In the genomic region with DNA sequence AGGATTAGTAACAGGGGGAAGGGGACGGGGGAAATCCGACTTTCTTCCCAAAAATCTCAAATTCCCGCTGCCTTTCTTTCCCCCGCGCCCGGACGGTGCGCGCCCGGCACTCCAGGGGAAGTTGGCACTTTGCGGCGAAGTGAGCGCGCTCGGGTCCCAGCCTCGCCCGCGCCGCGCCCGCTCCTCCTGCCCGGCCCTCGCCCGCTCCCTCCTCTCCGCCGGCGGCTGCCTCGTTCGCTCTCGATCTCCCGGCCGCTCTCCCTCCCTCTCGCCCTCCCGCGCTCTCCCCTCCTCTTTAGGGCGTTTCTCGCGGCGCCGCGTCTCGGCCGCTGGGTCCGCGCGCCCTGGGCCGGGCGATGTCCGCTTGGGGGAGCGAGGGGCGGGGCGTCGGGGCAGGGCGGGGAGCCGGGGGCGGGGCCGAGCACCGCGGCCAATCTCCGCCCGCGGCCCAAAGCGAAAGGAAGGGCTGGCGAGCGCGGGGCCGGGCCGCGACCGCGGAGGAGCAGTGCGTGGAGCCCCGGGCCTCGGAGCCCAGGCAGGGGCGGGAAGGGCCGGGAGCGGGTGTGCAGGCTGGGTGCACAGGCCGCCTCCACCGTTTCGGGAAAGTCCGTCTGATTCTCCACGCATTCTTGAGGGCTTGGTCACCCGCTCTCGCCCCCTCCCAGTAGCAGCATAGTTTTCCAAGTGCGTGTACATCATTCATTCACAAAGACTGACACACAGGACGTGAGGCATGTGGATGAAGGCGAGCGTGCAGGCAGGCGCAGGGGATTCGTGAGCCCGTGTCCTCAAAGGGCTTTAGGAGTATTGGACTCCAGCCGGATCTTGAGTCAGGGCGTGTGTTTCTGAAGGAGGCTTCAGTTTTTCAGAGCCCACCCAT, we compare ENCODE assay signal across 1 cellular context.
TF ChIP-seq lines count a peak whose summit lies in the region.

No MANE protein-coding gene starts in this region.

TF ChIP-seq in HEK293, 187 proteins besides CTCF, POLR2A, EP300 and RAD21 (continued from another document):
- TF ChIP-seq, protein P1, sequence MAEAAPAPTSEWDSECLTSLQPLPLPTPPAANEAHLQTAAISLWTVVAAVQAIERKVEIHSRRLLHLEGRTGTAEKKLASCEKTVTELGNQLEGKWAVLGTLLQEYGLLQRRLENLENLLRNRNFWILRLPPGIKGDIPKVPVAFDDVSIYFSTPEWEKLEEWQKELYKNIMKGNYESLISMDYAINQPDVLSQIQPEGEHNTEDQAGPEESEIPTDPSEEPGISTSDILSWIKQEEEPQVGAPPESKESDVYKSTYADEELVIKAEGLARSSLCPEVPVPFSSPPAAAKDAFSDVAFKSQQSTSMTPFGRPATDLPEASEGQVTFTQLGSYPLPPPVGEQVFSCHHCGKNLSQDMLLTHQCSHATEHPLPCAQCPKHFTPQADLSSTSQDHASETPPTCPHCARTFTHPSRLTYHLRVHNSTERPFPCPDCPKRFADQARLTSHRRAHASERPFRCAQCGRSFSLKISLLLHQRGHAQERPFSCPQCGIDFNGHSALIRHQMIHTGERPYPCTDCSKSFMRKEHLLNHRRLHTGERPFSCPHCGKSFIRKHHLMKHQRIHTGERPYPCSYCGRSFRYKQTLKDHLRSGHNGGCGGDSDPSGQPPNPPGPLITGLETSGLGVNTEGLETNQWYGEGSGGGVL (tag by site-specific recombination; IDR thresholded peaks at IDR 0.05): peak; percentile 91
- TF ChIP-seq MEIS1 (CRISPR knock-in tag; IDR thresholded peaks at IDR 0.05; ENCODE audit: borderline replicate concordance): no peak
- peak; percentile 60; the same call in 1 of the 2 replicates for TF ChIP-seq ZEB2 (tag by site-specific recombination; IDR thresholded peaks at IDR 0.05)
- TF ChIP-seq, protein P2, sequence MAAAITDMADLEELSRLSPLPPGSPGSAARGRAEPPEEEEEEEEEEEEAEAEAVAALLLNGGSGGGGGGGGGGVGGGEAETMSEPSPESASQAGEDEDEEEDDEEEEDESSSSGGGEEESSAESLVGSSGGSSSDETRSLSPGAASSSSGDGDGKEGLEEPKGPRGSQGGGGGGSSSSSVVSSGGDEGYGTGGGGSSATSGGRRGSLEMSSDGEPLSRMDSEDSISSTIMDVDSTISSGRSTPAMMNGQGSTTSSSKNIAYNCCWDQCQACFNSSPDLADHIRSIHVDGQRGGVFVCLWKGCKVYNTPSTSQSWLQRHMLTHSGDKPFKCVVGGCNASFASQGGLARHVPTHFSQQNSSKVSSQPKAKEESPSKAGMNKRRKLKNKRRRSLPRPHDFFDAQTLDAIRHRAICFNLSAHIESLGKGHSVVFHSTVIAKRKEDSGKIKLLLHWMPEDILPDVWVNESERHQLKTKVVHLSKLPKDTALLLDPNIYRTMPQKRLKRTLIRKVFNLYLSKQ (tag by site-specific recombination; IDR thresholded peaks at IDR 0.05; ENCODE audit: borderline replicate concordance): no peak
- TF ChIP-seq GLIS1 (tag by site-specific recombination; IDR thresholded peaks at IDR 0.05): no peak; the same call in 1 of the 2 replicates
- TF ChIP-seq, protein P3, sequence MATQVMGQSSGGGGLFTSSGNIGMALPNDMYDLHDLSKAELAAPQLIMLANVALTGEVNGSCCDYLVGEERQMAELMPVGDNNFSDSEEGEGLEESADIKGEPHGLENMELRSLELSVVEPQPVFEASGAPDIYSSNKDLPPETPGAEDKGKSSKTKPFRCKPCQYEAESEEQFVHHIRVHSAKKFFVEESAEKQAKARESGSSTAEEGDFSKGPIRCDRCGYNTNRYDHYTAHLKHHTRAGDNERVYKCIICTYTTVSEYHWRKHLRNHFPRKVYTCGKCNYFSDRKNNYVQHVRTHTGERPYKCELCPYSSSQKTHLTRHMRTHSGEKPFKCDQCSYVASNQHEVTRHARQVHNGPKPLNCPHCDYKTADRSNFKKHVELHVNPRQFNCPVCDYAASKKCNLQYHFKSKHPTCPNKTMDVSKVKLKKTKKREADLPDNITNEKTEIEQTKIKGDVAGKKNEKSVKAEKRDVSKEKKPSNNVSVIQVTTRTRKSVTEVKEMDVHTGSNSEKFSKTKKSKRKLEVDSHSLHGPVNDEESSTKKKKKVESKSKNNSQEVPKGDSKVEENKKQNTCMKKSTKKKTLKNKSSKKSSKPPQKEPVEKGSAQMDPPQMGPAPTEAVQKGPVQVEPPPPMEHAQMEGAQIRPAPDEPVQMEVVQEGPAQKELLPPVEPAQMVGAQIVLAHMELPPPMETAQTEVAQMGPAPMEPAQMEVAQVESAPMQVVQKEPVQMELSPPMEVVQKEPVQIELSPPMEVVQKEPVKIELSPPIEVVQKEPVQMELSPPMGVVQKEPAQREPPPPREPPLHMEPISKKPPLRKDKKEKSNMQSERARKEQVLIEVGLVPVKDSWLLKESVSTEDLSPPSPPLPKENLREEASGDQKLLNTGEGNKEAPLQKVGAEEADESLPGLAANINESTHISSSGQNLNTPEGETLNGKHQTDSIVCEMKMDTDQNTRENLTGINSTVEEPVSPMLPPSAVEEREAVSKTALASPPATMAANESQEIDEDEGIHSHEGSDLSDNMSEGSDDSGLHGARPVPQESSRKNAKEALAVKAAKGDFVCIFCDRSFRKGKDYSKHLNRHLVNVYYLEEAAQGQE (tag by site-specific recombination; IDR thresholded peaks at IDR 0.05): no peak
- TF ChIP-seq ZNF138 (tag by site-specific recombination; IDR thresholded peaks at IDR 0.05; ENCODE audit: borderline replicate concordance): no peak
- no peak for TF ChIP-seq ZNF16 (tag by site-specific recombination; IDR thresholded peaks at IDR 0.05; ENCODE audit: low read depth)
- TF ChIP-seq ZNF214 (tag by site-specific recombination; IDR thresholded peaks at IDR 0.05; ENCODE audit: borderline replicate concordance): no peak
- TF ChIP-seq ZNF114 (tag by site-specific recombination; IDR thresholded peaks at IDR 0.05): no peak
- TF ChIP-seq ZNF670 (tag by site-specific recombination; IDR thresholded peaks at IDR 0.05; ENCODE audit: low read depth): no peak
- TF ChIP-seq ZNF843 (tag by site-specific recombination; IDR thresholded peaks at IDR 0.05): no peak
- TF ChIP-seq, protein P4, sequence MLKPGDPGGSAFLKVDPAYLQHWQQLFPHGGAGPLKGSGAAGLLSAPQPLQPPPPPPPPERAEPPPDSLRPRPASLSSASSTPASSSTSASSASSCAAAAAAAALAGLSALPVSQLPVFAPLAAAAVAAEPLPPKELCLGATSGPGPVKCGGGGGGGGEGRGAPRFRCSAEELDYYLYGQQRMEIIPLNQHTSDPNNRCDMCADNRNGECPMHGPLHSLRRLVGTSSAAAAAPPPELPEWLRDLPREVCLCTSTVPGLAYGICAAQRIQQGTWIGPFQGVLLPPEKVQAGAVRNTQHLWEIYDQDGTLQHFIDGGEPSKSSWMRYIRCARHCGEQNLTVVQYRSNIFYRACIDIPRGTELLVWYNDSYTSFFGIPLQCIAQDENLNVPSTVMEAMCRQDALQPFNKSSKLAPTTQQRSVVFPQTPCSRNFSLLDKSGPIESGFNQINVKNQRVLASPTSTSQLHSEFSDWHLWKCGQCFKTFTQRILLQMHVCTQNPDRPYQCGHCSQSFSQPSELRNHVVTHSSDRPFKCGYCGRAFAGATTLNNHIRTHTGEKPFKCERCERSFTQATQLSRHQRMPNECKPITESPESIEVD (tag by site-specific recombination; IDR thresholded peaks at IDR 0.05): no peak
- no peak for TF ChIP-seq ZNF416 (tag by site-specific recombination; IDR thresholded peaks at IDR 0.05)
- TF ChIP-seq ZFP37 (tag by site-specific recombination; IDR thresholded peaks at IDR 0.05): no peak
- no peak for TF ChIP-seq ZNF768 (tag by site-specific recombination; IDR thresholded peaks at IDR 0.05)
- TF ChIP-seq ZNF585B (tag by site-specific recombination; IDR thresholded peaks at IDR 0.05): no peak
- no peak for TF ChIP-seq ZNF548 (tag by site-specific recombination; IDR thresholded peaks at IDR 0.05)
- TF ChIP-seq ZNF747 (tag by site-specific recombination; IDR thresholded peaks at IDR 0.05): no peak
- TF ChIP-seq MZF1 (tag by site-specific recombination; IDR thresholded peaks at IDR 0.05; ENCODE audit: borderline replicate concordance): peak; percentile 49; the same call in 1 of the 2 replicates
- TF ChIP-seq, protein P5, sequence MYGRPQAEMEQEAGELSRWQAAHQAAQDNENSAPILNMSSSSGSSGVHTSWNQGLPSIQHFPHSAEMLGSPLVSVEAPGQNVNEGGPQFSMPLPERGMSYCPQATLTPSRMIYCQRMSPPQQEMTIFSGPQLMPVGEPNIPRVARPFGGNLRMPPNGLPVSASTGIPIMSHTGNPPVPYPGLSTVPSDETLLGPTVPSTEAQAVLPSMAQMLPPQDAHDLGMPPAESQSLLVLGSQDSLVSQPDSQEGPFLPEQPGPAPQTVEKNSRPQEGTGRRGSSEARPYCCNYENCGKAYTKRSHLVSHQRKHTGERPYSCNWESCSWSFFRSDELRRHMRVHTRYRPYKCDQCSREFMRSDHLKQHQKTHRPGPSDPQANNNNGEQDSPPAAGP (tag by site-specific recombination; IDR thresholded peaks at IDR 0.05): peak; percentile 84
- no peak for TF ChIP-seq KLF9 (tag by site-specific recombination; IDR thresholded peaks at IDR 0.05; ENCODE audit: low read depth)
- TF ChIP-seq ZNF658 (tag by site-specific recombination; IDR thresholded peaks at IDR 0.05): no peak
- no peak for TF ChIP-seq ZNF174 (tag by site-specific recombination; IDR thresholded peaks at IDR 0.05)
- peak; percentile 33; the same call in 1 of the 2 replicates for TF ChIP-seq ZNF391 (tag by site-specific recombination; IDR thresholded peaks at IDR 0.05; ENCODE audit: borderline replicate concordance, low read depth)
- no peak for TF ChIP-seq ZBTB7A (tag by site-specific recombination; IDR thresholded peaks at IDR 0.05; ENCODE audit: low read depth)
- TF ChIP-seq, protein P6, sequence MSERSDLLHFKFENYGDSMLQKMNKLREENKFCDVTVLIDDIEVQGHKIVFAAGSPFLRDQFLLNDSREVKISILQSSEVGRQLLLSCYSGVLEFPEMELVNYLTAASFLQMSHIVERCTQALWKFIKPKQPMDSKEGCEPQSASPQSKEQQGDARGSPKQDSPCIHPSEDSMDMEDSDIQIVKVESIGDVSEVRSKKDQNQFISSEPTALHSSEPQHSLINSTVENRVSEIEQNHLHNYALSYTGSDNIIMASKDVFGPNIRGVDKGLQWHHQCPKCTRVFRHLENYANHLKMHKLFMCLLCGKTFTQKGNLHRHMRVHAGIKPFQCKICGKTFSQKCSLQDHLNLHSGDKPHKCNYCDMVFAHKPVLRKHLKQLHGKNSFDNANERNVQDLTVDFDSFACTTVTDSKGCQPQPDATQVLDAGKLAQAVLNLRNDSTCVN (tag by site-specific recombination; optimal IDR thresholded peaks at IDR 0.05): peak; percentile 92
- TF ChIP-seq, protein P7, sequence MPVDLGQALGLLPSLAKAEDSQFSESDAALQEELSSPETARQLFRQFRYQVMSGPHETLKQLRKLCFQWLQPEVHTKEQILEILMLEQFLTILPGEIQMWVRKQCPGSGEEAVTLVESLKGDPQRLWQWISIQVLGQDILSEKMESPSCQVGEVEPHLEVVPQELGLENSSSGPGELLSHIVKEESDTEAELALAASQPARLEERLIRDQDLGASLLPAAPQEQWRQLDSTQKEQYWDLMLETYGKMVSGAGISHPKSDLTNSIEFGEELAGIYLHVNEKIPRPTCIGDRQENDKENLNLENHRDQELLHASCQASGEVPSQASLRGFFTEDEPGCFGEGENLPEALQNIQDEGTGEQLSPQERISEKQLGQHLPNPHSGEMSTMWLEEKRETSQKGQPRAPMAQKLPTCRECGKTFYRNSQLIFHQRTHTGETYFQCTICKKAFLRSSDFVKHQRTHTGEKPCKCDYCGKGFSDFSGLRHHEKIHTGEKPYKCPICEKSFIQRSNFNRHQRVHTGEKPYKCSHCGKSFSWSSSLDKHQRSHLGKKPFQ (tag by site-specific recombination; IDR thresholded peaks at IDR 0.05): no peak
- TF ChIP-seq, protein P8, sequence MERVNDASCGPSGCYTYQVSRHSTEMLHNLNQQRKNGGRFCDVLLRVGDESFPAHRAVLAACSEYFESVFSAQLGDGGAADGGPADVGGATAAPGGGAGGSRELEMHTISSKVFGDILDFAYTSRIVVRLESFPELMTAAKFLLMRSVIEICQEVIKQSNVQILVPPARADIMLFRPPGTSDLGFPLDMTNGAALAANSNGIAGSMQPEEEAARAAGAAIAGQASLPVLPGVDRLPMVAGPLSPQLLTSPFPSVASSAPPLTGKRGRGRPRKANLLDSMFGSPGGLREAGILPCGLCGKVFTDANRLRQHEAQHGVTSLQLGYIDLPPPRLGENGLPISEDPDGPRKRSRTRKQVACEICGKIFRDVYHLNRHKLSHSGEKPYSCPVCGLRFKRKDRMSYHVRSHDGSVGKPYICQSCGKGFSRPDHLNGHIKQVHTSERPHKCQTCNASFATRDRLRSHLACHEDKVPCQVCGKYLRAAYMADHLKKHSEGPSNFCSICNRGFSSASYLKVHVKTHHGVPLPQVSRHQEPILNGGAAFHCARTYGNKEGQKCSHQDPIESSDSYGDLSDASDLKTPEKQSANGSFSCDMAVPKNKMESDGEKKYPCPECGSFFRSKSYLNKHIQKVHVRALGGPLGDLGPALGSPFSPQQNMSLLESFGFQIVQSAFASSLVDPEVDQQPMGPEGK (tag by site-specific recombination; IDR thresholded peaks at IDR 0.05): peak; percentile 33; the same call in 1 of the 2 replicates
- TF ChIP-seq, protein P9, sequence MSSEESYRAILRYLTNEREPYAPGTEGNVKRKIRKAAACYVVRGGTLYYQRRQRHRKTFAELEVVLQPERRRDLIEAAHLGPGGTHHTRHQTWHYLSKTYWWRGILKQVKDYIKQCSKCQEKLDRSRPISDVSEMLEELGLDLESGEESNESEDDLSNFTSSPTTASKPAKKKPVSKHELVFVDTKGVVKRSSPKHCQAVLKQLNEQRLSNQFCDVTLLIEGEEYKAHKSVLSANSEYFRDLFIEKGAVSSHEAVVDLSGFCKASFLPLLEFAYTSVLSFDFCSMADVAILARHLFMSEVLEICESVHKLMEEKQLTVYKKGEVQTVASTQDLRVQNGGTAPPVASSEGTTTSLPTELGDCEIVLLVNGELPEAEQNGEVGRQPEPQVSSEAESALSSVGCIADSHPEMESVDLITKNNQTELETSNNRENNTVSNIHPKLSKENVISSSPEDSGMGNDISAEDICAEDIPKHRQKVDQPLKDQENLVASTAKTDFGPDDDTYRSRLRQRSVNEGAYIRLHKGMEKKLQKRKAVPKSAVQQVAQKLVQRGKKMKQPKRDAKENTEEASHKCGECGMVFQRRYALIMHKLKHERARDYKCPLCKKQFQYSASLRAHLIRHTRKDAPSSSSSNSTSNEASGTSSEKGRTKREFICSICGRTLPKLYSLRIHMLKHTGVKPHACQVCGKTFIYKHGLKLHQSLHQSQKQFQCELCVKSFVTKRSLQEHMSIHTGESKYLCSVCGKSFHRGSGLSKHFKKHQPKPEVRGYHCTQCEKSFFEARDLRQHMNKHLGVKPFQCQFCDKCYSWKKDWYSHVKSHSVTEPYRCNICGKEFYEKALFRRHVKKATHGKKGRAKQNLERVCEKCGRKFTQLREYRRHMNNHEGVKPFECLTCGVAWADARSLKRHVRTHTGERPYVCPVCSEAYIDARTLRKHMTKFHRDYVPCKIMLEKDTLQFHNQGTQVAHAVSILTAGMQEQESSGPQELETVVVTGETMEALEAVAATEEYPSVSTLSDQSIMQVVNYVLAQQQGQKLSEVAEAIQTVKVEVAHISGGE (tag by site-specific recombination; conservative IDR thresholded peaks at IDR 0.05; ENCODE audit: low read depth): no peak
- 0 out of 2 replicates have a peak, but pooled peaks have one; percentile 17 for TF ChIP-seq KLF10 (tag by site-specific recombination; IDR thresholded peaks at IDR 0.05)
- peak; percentile 69 for TF ChIP-seq SP2 (tag by site-specific recombination; IDR thresholded peaks at IDR 0.05)
- no peak for TF ChIP-seq ZSCAN23 (tag by site-specific recombination; IDR thresholded peaks at IDR 0.05)
- TF ChIP-seq ZXDB (tag by site-specific recombination; IDR thresholded peaks at IDR 0.05): peak; percentile 54; the same call in 1 of the 2 replicates
- peak; percentile 99 for TF ChIP-seq ZNF24 (tag by site-specific recombination; IDR thresholded peaks at IDR 0.05)
TF ChIP-seq in HEK293: peak in this region for 35.
